34 cellular contexts compared by ENCODE assay signal in the genomic region with DNA sequence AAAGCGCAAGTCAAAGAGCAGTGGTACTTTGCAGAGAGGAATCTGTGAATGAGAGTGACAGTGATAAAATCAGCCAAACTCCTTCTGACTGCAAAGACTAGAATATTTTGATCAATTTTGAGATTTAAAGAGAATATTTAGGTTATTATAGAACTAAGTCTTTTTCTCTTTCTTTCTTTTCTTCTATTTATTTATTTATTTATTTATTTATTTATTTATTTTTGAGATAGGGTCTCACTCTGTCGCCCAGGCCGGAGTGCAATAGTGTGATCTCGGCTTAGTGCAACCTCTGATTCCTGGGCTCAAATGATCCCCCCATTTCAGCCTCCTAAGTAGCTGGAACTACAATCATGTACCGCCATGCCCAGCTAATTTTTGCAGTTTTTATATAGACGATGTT.
DNase-seq lines count a peak whose midpoint lies in the region; ATAC-seq, FAIRE-seq and TF ChIP-seq lines count a peak whose summit lies in the region.
"Had no signal": no experiment of that assay in that cellular context is flagged by ENCODE, and none has a peak within 500 bp of the region (broad histone marks: within the 10 kb centered on the region; RNA-seq: fewer than 3 reads in every experiment).

No MANE protein-coding gene starts in this region.

- no peaks in the 10 kb centered on the region for H3K27me3 Mint-ChIP-seq in WTC11 (ENCODE audit: low read depth)
- H3K27me3 Mint-ChIP-seq: B cell; CD4-positive, alpha-beta memory T cell; CD4-positive, alpha-beta T cell; CD4-positive, CD25-positive, alpha-beta regulatory T cell; CD8-positive, alpha-beta memory T cell had no signal

- no peak overlapping the region for H3K27ac Mint-ChIP-seq in WTC11
- H3K27ac Mint-ChIP-seq: B cell; CD14-positive monocyte; CD4-positive, alpha-beta memory T cell; CD4-positive, alpha-beta T cell; CD4-positive, CD25-positive, alpha-beta regulatory T cell; CD8-positive, alpha-beta memory T cell; CD8-positive, alpha-beta T cell had no signal

- H3K36me3 ChIP-seq in HEK293 (ENCODE audit: control insufficient read depth in 2 of 2, insufficient read depth in 1 of 2, low read length in 2 of 2) (no peaks in the 10 kb centered on the region), hepatocyte (replicated peaks; ENCODE audit: insufficient read depth, low read depth) (no peaks in the 10 kb centered on the region)
- H3K36me3 ChIP-seq: BE2C; BLaER1; BLaER1 treated with 17β-estradiol and CSF1 and Interleukin-3, amounts not matched to agents 10 nM and 100 nM had no signal

- TF ChIP-seq EP300 in A549 (IDR thresholded peaks at IDR 0.05) = no peak

- H3K4me1 Mint-ChIP-seq in WTC11 = peaks cover 13% of the 10 kb centered on the region
- H3K4me1 Mint-ChIP-seq: B cell; CD14-positive monocyte; CD4-positive, alpha-beta memory T cell; CD4-positive, CD25-positive, alpha-beta regulatory T cell; CD8-positive, alpha-beta memory T cell had no signal

- no peak for FAIRE-seq in A549 (lab: Jason Lieb, UNC)
- FAIRE-seq: A204.1, D721Med had no signal

- H3K4me3 Mint-ChIP-seq in WTC11 = no peak overlapping the region
- H3K4me3 Mint-ChIP-seq: B cell; CD14-positive monocyte; CD4-positive, alpha-beta memory T cell; CD4-positive, alpha-beta T cell; CD4-positive, CD25-positive, alpha-beta regulatory T cell; CD8-positive, alpha-beta memory T cell; CD8-positive, alpha-beta T cell had no signal

- peaks cover 5% of the 10 kb centered on the region; the same call in 1 of the 2 replicates for H3K36me3 Mint-ChIP-seq in WTC11
- H3K36me3 Mint-ChIP-seq: CD14-positive monocyte; CD4-positive, alpha-beta memory T cell; CD4-positive, CD25-positive, alpha-beta regulatory T cell; CD8-positive, alpha-beta memory T cell; CD8-positive, alpha-beta T cell had no signal

- H3K4me3 ChIP-seq in A549 (no peak overlapping the region), HEK293 (ENCODE audit: low read depth, low read length) (no peak overlapping the region), hepatocyte (no peak overlapping the region), foreskin fibroblast (ENCODE audit: low read depth in 1 of 2, low read length in 2 of 2) (no peak overlapping the region)
- H3K4me3 ChIP-seq: BLaER1; BLaER1 treated with 17β-estradiol and CSF1 and Interleukin-3, amounts not matched to agents 10 nM and 100 nM had no signal

- H3K9me3 Mint-ChIP-seq in WTC11 = peaks cover 17% of the 10 kb centered on the region
- H3K9me3 Mint-ChIP-seq: CD8-positive, alpha-beta T cell had no signal

- H3K27ac ChIP-seq in A549 (no peak overlapping the region), HEK293 (ENCODE audit: extremely low read depth, low read depth, low read length) (no peak overlapping the region), hepatocyte (no peak overlapping the region)
- H3K27ac ChIP-seq: 22Rv1; BLaER1; BLaER1 treated with 17β-estradiol and CSF1 and Interleukin-3, amounts not matched to agents 10 nM and 100 nM; C4-2B had no signal

- TF ChIP-seq CTCF in A549 (IDR thresholded peaks at IDR 0.05) (no peak), HEK293 (tag by site-specific recombination; IDR thresholded peaks at IDR 0.05) (no peak), WTC11 (IDR thresholded peaks at IDR 0.05) (no peak), hepatocyte (IDR thresholded peaks at IDR 0.05; ENCODE audit: poor library complexity) (no peak), foreskin fibroblast (IDR thresholded peaks at IDR 0.05; ENCODE audit: low read depth, low read length) (no peak)

- no peak for TF ChIP-seq POLR2A in A549 (IDR thresholded peaks at IDR 0.05; ENCODE audit: low read length)

- H3K4me2 ChIP-seq in A549 = no peak overlapping the region
- no peak overlapping the region for H3K4me2 ChIP-seq in hepatocyte
- H3K4me2 ChIP-seq: BLaER1; BLaER1 treated with 17β-estradiol and CSF1 and Interleukin-3, amounts not matched to agents 10 nM and 100 nM had no signal

- ATAC-seq in A549 (no peak), WTC11 (no peak), GM18868 (IDR thresholded peaks at IDR 0.05; ENCODE audit: unreplicated experiment) (no peak)
- ATAC-seq: CD8-positive, alpha-beta T cell had no signal

- no peaks in the 10 kb centered on the region for H4K20me1 ChIP-seq in hepatocyte (ENCODE audit: insufficient read depth, poor library complexity, severe bottlenecking)
- H4K20me1 ChIP-seq: BLaER1; BLaER1 treated with 17β-estradiol and CSF1 and Interleukin-3, amounts not matched to agents 10 nM and 100 nM had no signal

- CTCF ChIA-PET in A549 (lab: Yijun Ruan, JAX) (no interaction called here), HEK293 (lab: Yijun Ruan, JAX) (no interaction called here), WTC11 (lab: Charles Lee) (no interaction called here)

- 66% methylated on average over 6 of the region's 6 CpGs for WGBS in A549 (ENCODE audit: missing lambda C conversion rate)
- WGBS in hepatocyte (ENCODE audit: low lambda C conversion rate, missing lambda C conversion rate) = 97% methylated on average over 6 of the region's 6 CpGs

- TF ChIP-seq RAD21 in A549 (conservative IDR thresholded peaks at IDR 0.05 in 1 of 2, IDR thresholded peaks at IDR 0.05 in 1 of 2) = no peak

- no peaks in the 10 kb centered on the region for H3K27me3 ChIP-seq in hepatocyte
- H3K27me3 ChIP-seq: BE2C; BLaER1; BLaER1 treated with 17β-estradiol and CSF1 and Interleukin-3, amounts not matched to agents 10 nM and 100 nM had no signal

- no peaks in the 10 kb centered on the region for H3K9me2 ChIP-seq in hepatocyte (replicated peaks; ENCODE audit: insufficient read depth)

- H3K4me1 ChIP-seq in A549 (no peaks in the 10 kb centered on the region), HEK293 (ENCODE audit: control insufficient read depth, insufficient read depth, low read length) (no peaks in the 10 kb centered on the region), hepatocyte (ENCODE audit: insufficient read depth) (no peaks in the 10 kb centered on the region)
- H3K4me1 ChIP-seq: BE2C; BLaER1; BLaER1 treated with 17β-estradiol and CSF1 and Interleukin-3, amounts not matched to agents 10 nM and 100 nM; Caco-2 had no signal

- H3K79me2 ChIP-seq in hepatocyte = no peaks in the 10 kb centered on the region

- H2AFZ ChIP-seq in hepatocyte = no peak overlapping the region

- DNase-seq in A549 (ENCODE audit: low read depth in 1 of 2, low spot score in 1 of 2) (no peak), WTC11 (ENCODE audit: low spot score) (no peak), hepatocyte (ENCODE audit: low spot score) (no peak), foreskin fibroblast (no peak)
- DNase-seq: 8988T; ACHN; AML-193; BE2C; C1 segment of cervical spinal cord; Caco-2; Calu3; CD4-positive, alpha-beta T cell; CD4-positive, CD25-positive, alpha-beta regulatory T cell; CD8-positive, alpha-beta memory T cell; CD8-positive, alpha-beta T cell; COR-L47; DMS 273 treated with DMSO at 0.1 percent for 48 hours; DMS153; DMS53; DMS79; DMS79 treated with DMSO at 0.1 percent for 48 hours; DND-41; EL had no signal

- H3K9me3 ChIP-seq in A549 (no peaks in the 10 kb centered on the region), HEK293 (ENCODE audit: control insufficient read depth, insufficient read depth, low read depth, low read length) (no peaks in the 10 kb centered on the region), hepatocyte (ENCODE audit: low read depth) (no peaks in the 10 kb centered on the region)
- H3K9me3 ChIP-seq: BE2C, BLaER1, Caco-2 had no signal

- POLR2A ChIA-PET in A549 (lab: Yijun Ruan, JAX) (no interaction called here), HEK293 (lab: Yijun Ruan, JAX) (interaction anchor here (0.6 kb wide), 1 partner anchor 159 kb away, joined by 5 read pairs; no protein-coding TSS in a partner anchor), WTC11 (lab: Charles Lee) (no interaction called here)

TF ChIP-seq in A549, 52 proteins besides CTCF, POLR2A, EP300 and RAD21:
- TF ChIP-seq KDM5A (IDR thresholded peaks at IDR 0.05) (no peak), ZC3H11A (IDR thresholded peaks at IDR 0.05) (peak; percentile 30; the same call in 1 of the 2 replicates)

TF ChIP-seq in HEK293, 187 proteins besides CTCF, POLR2A, EP300 and RAD21 (continues in another document):
- TF ChIP-seq BCL11B (tag by site-specific recombination; IDR thresholded peaks at IDR 0.05; ENCODE audit: low read depth) (no peak), ZNF140 (tag by site-specific recombination; IDR thresholded peaks at IDR 0.05) (peak; percentile 51; the same call in 1 of the 2 replicates), ZNF555 (tag by site-specific recombination; conservative IDR thresholded peaks at IDR 0.05) (peak; percentile 22), ZNF660 (tag by site-specific recombination; IDR thresholded peaks at IDR 0.05) (no peak), ZNF16 (tag by site-specific recombination; IDR thresholded peaks at IDR 0.05; ENCODE audit: low read depth) (no peak), ZBTB8A (tag by site-specific recombination; IDR thresholded peaks at IDR 0.05) (peak; percentile 57)

TF ChIP-seq in WTC11, 78 proteins besides CTCF, POLR2A, EP300 and RAD21:
- TF ChIP-seq NFATC4 (CRISPR knock-in tag; IDR thresholded peaks at IDR 0.05) (no peak), TP53 (CRISPR knock-in tag; IDR thresholded peaks at IDR 0.05) (no peak), HMGA2 (CRISPR knock-in tag; IDR thresholded peaks at IDR 0.05) (0 out of 2 replicates have a peak, but pooled peaks have one; percentile 28), ETV6 (CRISPR knock-in tag; IDR thresholded peaks at IDR 0.05) (no peak), OVOL2 (CRISPR knock-in tag; IDR thresholded peaks at IDR 0.05; ENCODE audit: borderline replicate concordance) (no peak)
- TF ChIP-seq, protein P1, sequence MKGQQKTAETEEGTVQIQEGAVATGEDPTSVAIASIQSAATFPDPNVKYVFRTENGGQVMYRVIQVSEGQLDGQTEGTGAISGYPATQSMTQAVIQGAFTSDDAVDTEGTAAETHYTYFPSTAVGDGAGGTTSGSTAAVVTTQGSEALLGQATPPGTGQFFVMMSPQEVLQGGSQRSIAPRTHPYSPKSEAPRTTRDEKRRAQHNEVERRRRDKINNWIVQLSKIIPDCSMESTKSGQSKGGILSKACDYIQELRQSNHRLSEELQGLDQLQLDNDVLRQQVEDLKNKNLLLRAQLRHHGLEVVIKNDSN (CRISPR knock-in tag; IDR thresholded peaks at IDR 0.05) = no peak
- TF ChIP-seq, protein P2, sequence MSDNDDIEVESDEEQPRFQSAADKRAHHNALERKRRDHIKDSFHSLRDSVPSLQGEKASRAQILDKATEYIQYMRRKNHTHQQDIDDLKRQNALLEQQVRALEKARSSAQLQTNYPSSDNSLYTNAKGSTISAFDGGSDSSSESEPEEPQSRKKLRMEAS (CRISPR knock-in tag; IDR thresholded peaks at IDR 0.05) = no peak
